19 cellular contexts compared by ENCODE assay signal in genomic region chr1:175075572-175076568, GRCh38. TPM values are rescaled to one million over a fixed set of nuclear protein-coding genes. Genes with fewer than 3 reads are reported as not detected.
DNase-seq lines count a peak whose midpoint lies in the region; ATAC-seq, FAIRE-seq and TF ChIP-seq lines count a peak whose summit lies in the region.
"Had no signal": no experiment of that assay in that cellular context is flagged by ENCODE, and none has a peak within 500 bp of the region (broad histone marks: within the 10 kb centered on the region; RNA-seq: fewer than 3 reads in every experiment).

No MANE protein-coding gene starts in this region.

- H2BK15ac ChIP-seq in H9 (ENCODE audit: low read depth, low read length) = no peak overlapping the region

- H4K91ac ChIP-seq in H9 (ENCODE audit: insufficient read length, low read depth, low read length) = no peak overlapping the region

- H4K5ac ChIP-seq in H9 (ENCODE audit: insufficient read length, low read depth, low read length) = no peak overlapping the region

- ATAC-seq in GM19452 (IDR thresholded peaks at IDR 0.05; ENCODE audit: unreplicated experiment) = no peak
- ATAC-seq: left colon; Panc1; stimulated activated naive B cell treated with anti-CD40 and anti-IgM and Interleukin-4, amounts not matched to agents 10 μg/mL and 1 μg/mL and 100 μg/mL, for 72 hours had no signal

- H3K4me1 ChIP-seq in H9 (ENCODE audit: insufficient read depth, low read length) = peaks cover 14% of the 10 kb centered on the region; the same call in 1 of the 2 replicates
- H3K4me1 ChIP-seq in hepatocyte (ENCODE audit: insufficient read depth) = peaks cover 14% of the 10 kb centered on the region
- H3K4me1 ChIP-seq: uterus had no signal

- H3K9ac ChIP-seq in H9 (ENCODE audit: extremely low read depth, insufficient read length, low read length) = no peak overlapping the region

- H2BK120ac ChIP-seq in H9 (ENCODE audit: low read depth, low read length, poor library complexity, severe bottlenecking) = no peak overlapping the region

- no peak overlapping the region; a peak in 1 of 5 replicates for H3K4me3 Mint-ChIP-seq in H9
- H3K4me3 Mint-ChIP-seq: activated naive CD4-positive, alpha-beta T cell treated with anti-CD3 and anti-CD28 coated beads for 36 hours; stimulated activated naive B cell treated with anti-CD40 and anti-IgM and Interleukin-4, amounts not matched to agents 10 μg/mL and 1 μg/mL and 100 μg/mL, for 72 hours had no signal

- H2BK12ac ChIP-seq in H9 (ENCODE audit: insufficient read length, low read depth, low read length) = no peak overlapping the region

- peaks cover 38 to 39% of the 10 kb centered on the region in 2 experiments for H3K4me1 Mint-ChIP-seq in H9

- H3K27me3 ChIP-seq in H9 (ENCODE audit: insufficient read depth, low read length) = no peaks in the 10 kb centered on the region; the same call in 1 of the 2 replicates
- H3K27me3 ChIP-seq in hepatocyte = no peaks in the 10 kb centered on the region
- H3K27me3 ChIP-seq: uterus had no signal

- H3K9me3 ChIP-seq in H9 (ENCODE audit: control insufficient read depth, low read depth, low read length) (no peaks in the 10 kb centered on the region), hepatocyte (ENCODE audit: low read depth) (no peaks in the 10 kb centered on the region)
- H3K9me3 ChIP-seq: uterus had no signal

- no peaks in the 10 kb centered on the region for H3K9me2 ChIP-seq in hepatocyte (replicated peaks; ENCODE audit: insufficient read depth)

- H3K27me3 Mint-ChIP-seq in H9 (ENCODE audit: low read depth) = peaks cover 8% of the 10 kb centered on the region

- WGBS in H9 (ENCODE audit: extremely low coverage, insufficient read length, low lambda C conversion rate) = no CpG with 5 or more reads among the region's 14 CpGs
- WGBS in hepatocyte (ENCODE audit: low lambda C conversion rate, missing lambda C conversion rate) = 74% methylated on average over 14 of the region's 14 CpGs

- no peaks in the 10 kb centered on the region for H4K20me1 ChIP-seq in H9 (ENCODE audit: control insufficient read depth, insufficient read depth, insufficient read length)
- no peaks in the 10 kb centered on the region for H4K20me1 ChIP-seq in hepatocyte (ENCODE audit: insufficient read depth, poor library complexity, severe bottlenecking)

- FAIRE-seq in GM19239 (lab: Jason Lieb, UNC) = no peak

- H4K8ac ChIP-seq in H9 (replicated peaks; ENCODE audit: insufficient read length, low read depth, low read length) = no peak overlapping the region

- DNase-seq in ELF-1 (ENCODE audit: low read depth, low spot score) = peak; percentile 19
- DNase-seq in H9 = peak; percentile 36
- peak; percentile 9 for DNase-seq in RKO (ENCODE audit: low spot score)
- DNase-seq in fibroblast of peridontal ligament (ENCODE audit: extremely low read depth) = peak; percentile 11
- DNase-seq in GM19239 (ENCODE audit: insufficient read length, low spot score) = no peak
- no peak for DNase-seq in hepatocyte (ENCODE audit: low spot score)
- no peak for DNase-seq in NCI-H345 (lab: John Stamatoyannopoulos, UW)
- DNase-seq: activated CD8-positive, alpha-beta memory T cell treated with anti-CD3 and anti-CD28 coated beads for 24 hours; activated naive CD4-positive, alpha-beta T cell treated with anti-CD3 and anti-CD28 coated beads for 36 hours; glutamatergic neuron; left colon; NCI-H1436; NCI-H510A treated with DMSO at 0.1 percent for 48 hours; stimulated activated CD4-positive, alpha-beta T cell treated with anti-CD3 and anti-CD28 coated beads, Interleukin-4, amount 100 ng/mL, for 4 hours; stimulated activated naive B cell treated with anti-CD40 and anti-IgM and Interleukin-4, amounts not matched to agents 10 μg/mL and 1 μg/mL and 100 μg/mL, for 72 hours; uterus had no signal

- no peak overlapping the region for H3K14ac ChIP-seq in H9 (ENCODE audit: insufficient read depth, low read length)

- H3K79me1 ChIP-seq in H9 (ENCODE audit: insufficient read depth, low read depth, low read length, poor library complexity, severe bottlenecking) = no peaks in the 10 kb centered on the region

- H3K4me2 ChIP-seq in H9 (ENCODE audit: insufficient read depth, insufficient read length, low read length) (no peak overlapping the region), hepatocyte (no peak overlapping the region)

- H2BK20ac ChIP-seq in H9 (ENCODE audit: low read depth, low read length, poor library complexity, severe bottlenecking) = no peak overlapping the region

- no peak overlapping the region for H3K18ac ChIP-seq in H9 (ENCODE audit: insufficient read length, low read depth, low read length)

- no peaks in the 10 kb centered on the region for H3K79me2 ChIP-seq in H9 (ENCODE audit: insufficient read depth, low read length)
- H3K79me2 ChIP-seq in hepatocyte = no peaks in the 10 kb centered on the region

- no peak overlapping the region for H2AK5ac ChIP-seq in H9 (ENCODE audit: insufficient read length, low read length)

- no peaks in the 10 kb centered on the region for H3K23me2 ChIP-seq in H9 (ENCODE audit: insufficient read length, low read depth, low read length, poor library complexity, severe bottlenecking)

- H3K4me3 ChIP-seq in hepatocyte = no peak overlapping the region
- H3K4me3 ChIP-seq: uterus had no signal

- H3K9me3 Mint-ChIP-seq in H9 = no peaks in the 10 kb centered on the region
- H3K9me3 Mint-ChIP-seq: activated naive CD4-positive, alpha-beta T cell treated with anti-CD3 and anti-CD28 coated beads for 36 hours; stimulated activated naive B cell treated with anti-CD40 and anti-IgM and Interleukin-4, amounts not matched to agents 10 μg/mL and 1 μg/mL and 100 μg/mL, for 72 hours had no signal

- H3K36me3 ChIP-seq in hepatocyte (replicated peaks; ENCODE audit: insufficient read depth, low read depth) = no peaks in the 10 kb centered on the region
- H3K36me3 ChIP-seq: uterus had no signal

- H2AFZ ChIP-seq in H9 (ENCODE audit: low read length) = no peak overlapping the region
- no peak overlapping the region for H2AFZ ChIP-seq in hepatocyte

- H3K4ac ChIP-seq in H9 (ENCODE audit: low read depth, low read length) = no peak overlapping the region

- no peak overlapping the region for H3K23ac ChIP-seq in H9 (ENCODE audit: insufficient read length, low read depth, low read length)

- H3K27ac ChIP-seq in H9 (ENCODE audit: insufficient read length, low read depth, low read length) (no peak overlapping the region), hepatocyte (no peak overlapping the region)
- H3K27ac ChIP-seq: uterus had no signal

- H3T11ph ChIP-seq in H9 (ENCODE audit: low read length) = no peak overlapping the region

- H3K27ac Mint-ChIP-seq in H9 = peak overlapping the region in 1 of 3 experiments; percentile 18; a peak in 2 of 7 replicates
- H3K27ac Mint-ChIP-seq: activated naive CD4-positive, alpha-beta T cell treated with anti-CD3 and anti-CD28 coated beads for 36 hours; stimulated activated naive B cell treated with anti-CD40 and anti-IgM and Interleukin-4, amounts not matched to agents 10 μg/mL and 1 μg/mL and 100 μg/mL, for 72 hours had no signal

- TF ChIP-seq CTCF in H9 (conservative IDR thresholded peaks at IDR 0.05) (no peak; the same call in 2 of the 3 replicates), hepatocyte (IDR thresholded peaks at IDR 0.05; ENCODE audit: poor library complexity) (no peak)

- H3K56ac ChIP-seq in H9 (ENCODE audit: insufficient read length, low read depth, low read length) = no peak overlapping the region

- no peaks in the 10 kb centered on the region for H3K36me3 Mint-ChIP-seq in H9 (ENCODE audit: insufficient read depth in 1 of 3, low read depth in 3 of 3)
- H3K36me3 Mint-ChIP-seq: stimulated activated naive B cell treated with anti-CD40 and anti-IgM and Interleukin-4, amounts not matched to agents 10 μg/mL and 1 μg/mL and 100 μg/mL, for 72 hours had no signal

- no peak overlapping the region for H2BK5ac ChIP-seq in H9 (ENCODE audit: insufficient read length, low read length)

RNA-seq across cellular contexts. Expression of gene TNN, which starts 8.2 kb away (rescaled TPM):
- total RNA-seq in H9 (2021) = 0.11 and 0.22 TPM in 2 replicates
- total RNA-seq in hepatocyte = 0.28 and 0.33 TPM in 2 replicates
- polyA plus RNA-seq in hepatocyte = 0.51 and 0.58 TPM in 2 replicates
- total RNA-seq: activated naive CD4-positive, alpha-beta T cell treated with anti-CD3 and anti-CD28 coated beads for 36 hours; cardiac septum had no signal

RNA-seq across cellular contexts. Expression of gene MRPS14, which starts 52.6 kb away (rescaled TPM):
- 30.6 and 32.8 TPM in 2 replicates for total RNA-seq in H9 (2021)
- 26.5 and 31.6 TPM in 2 replicates for total RNA-seq in hepatocyte
- 60.1 and 65.8 TPM in 2 replicates for polyA plus RNA-seq in hepatocyte

Comparison
In these comparisons a context has a peak if more than half of its experiments do, and no peak if none do; other contexts are left out.
1. DNase-seq: peak in ELF-1 (single experiment), H9 (single experiment), RKO (single experiment) and fibroblast of peridontal ligament (single experiment); none in GM19239 (single experiment), hepatocyte (single experiment) and NCI-H345 (single experiment).